In genomic region chr5:151030377-151030776, GRCh38 we compare ENCODE assay signal across 18 cellular contexts. TPM values are rescaled to one million over a fixed set of nuclear protein-coding genes. Genes with fewer than 3 reads are reported as not detected.
DNase-seq lines count a peak whose midpoint lies in the region; ATAC-seq and TF ChIP-seq lines count a peak whose summit lies in the region.
"Had no signal": no experiment of that assay in that cellular context is flagged by ENCODE, and none has a peak within 500 bp of the region (broad histone marks: within the 10 kb centered on the region; RNA-seq: fewer than 3 reads in every experiment).

No MANE protein-coding gene starts in this region.

- H3K27me3 ChIP-seq in esophagus (ENCODE audit: control insufficient read depth in 1 of 2, insufficient read depth in 2 of 2, low read length in 2 of 2) (no peaks in the 10 kb centered on the region), psoas muscle (ENCODE audit: insufficient read depth in 3 of 3, low read length in 2 of 3) (no peaks in the 10 kb centered on the region), upper lobe of left lung (no peaks in the 10 kb centered on the region), dorsolateral prefrontal cortex (no peaks in the 10 kb centered on the region)

- no peak for TF ChIP-seq POLR2A in upper lobe of left lung (IDR thresholded peaks at IDR 0.05)

- H3K27ac ChIP-seq in esophagus (ENCODE audit: low read depth in 2 of 2, low read length in 1 of 2) (peak overlapping the region; percentile 37 to 77), psoas muscle (peak overlapping the region; percentile 89), upper lobe of left lung (peak overlapping the region; percentile 65 to 98 (median 96)), dorsolateral prefrontal cortex (peak overlapping the region in 5 of 59 donors; percentile 1 to 51 (median 15))

- DNase-seq in left colon = peak in 1 of 2 donors; percentile 50
- peak; percentile 77 to 90 for DNase-seq in psoas muscle
- peak in 1 of 2 donors; percentile 78 for DNase-seq in upper lobe of left lung
- no peak for DNase-seq in dorsolateral prefrontal cortex
- DNase-seq: activated CD4-positive, alpha-beta T cell treated with anti-CD3 and anti-CD28 coated beads, Interleukin-2, amount 50 U/mL, for 4 hours; activated T-cell treated with anti-CD3 and anti-CD28 coated beads, Interleukin-2, amount 50 U/mL, for 4 hours; Caco-2; central memory CD4-positive, alpha-beta T cell; effector memory CD8-positive, alpha-beta T cell; KBM-7; NCI-H1092 treated with DMSO at 0.1 percent for 48 hours; NCI-H774 had no signal

- no peak for TF ChIP-seq CTCF in psoas muscle (IDR thresholded peaks at IDR 0.05)
- no peak for TF ChIP-seq CTCF in upper lobe of left lung (IDR thresholded peaks at IDR 0.05)
- no peak for TF ChIP-seq CTCF in dorsolateral prefrontal cortex (IDR thresholded peaks at IDR 0.05 in 54 of 56, conservative IDR thresholded peaks at IDR 0.05 in 2 of 56; ENCODE audit: low read depth in 1 of 56, partially characterized antibody in 56 of 56)

- intact Hi-C loops in left colon (cut with DNase I, micrococcal nuclease) (no loop called here), psoas muscle (cut with DNase I) (no loop called here), dorsolateral prefrontal cortex (cut with DNase I) (no loop called here)

- TF ChIP-seq EP300 in upper lobe of left lung (IDR thresholded peaks at IDR 0.05) = peak in 1 of 4 donors; percentile 34

- H3K9me3 ChIP-seq in esophagus (ENCODE audit: control insufficient read depth in 2 of 2, insufficient read depth in 1 of 2, low read depth in 1 of 2, low read length in 1 of 2) = no peaks in the 10 kb centered on the region
- H3K9me3 ChIP-seq in psoas muscle = no peaks in the 10 kb centered on the region
- H3K9me3 ChIP-seq in upper lobe of left lung = no peaks in the 10 kb centered on the region
- H3K9me3 ChIP-seq: Caco-2 had no signal

- ATAC-seq in left colon = peak; percentile 27
- ATAC-seq in psoas muscle = peak; percentile 54 to 79 (median 76)
- ATAC-seq in upper lobe of left lung (ENCODE audit: low FRiP score in 2 of 2) = peak; percentile 81 to 87
- no peak for ATAC-seq in GM19395 (IDR thresholded peaks at IDR 0.05; ENCODE audit: unreplicated experiment)
- no peak for ATAC-seq in HG03432 (IDR thresholded peaks at IDR 0.05; ENCODE audit: unreplicated experiment)
- no peak for ATAC-seq in HG03280 (IDR thresholded peaks at IDR 0.05; ENCODE audit: unreplicated experiment)
- ATAC-seq: activated T-cell treated with anti-CD3 and anti-CD28 coated beads, Interleukin-2, amount 50 U/mL, for 4 hours; effector memory CD8-positive, alpha-beta T cell; stimulated activated memory B cell treated with anti-CD40 and anti-IgM and Interleukin-4, amounts not matched to agents 10 μg/mL and 1 μg/mL and 100 μg/mL, for 72 hours had no signal

- H3K36me3 ChIP-seq in esophagus (ENCODE audit: control insufficient read depth in 2 of 2, insufficient read depth in 2 of 2, low read length in 1 of 2) = peaks cover 21 to 69% of the 10 kb centered on the region in 2 donors
- H3K36me3 ChIP-seq in psoas muscle (ENCODE audit: insufficient read depth in 1 of 2, low read depth in 1 of 2) = peaks cover 5 to 85% of the 10 kb centered on the region in 2 donors
- peaks cover 51 to 99% (median 82%) of the 10 kb centered on the region in 4 donors for H3K36me3 ChIP-seq in upper lobe of left lung

- H3K4me3 ChIP-seq in esophagus (ENCODE audit: low read depth in 1 of 2, low read length in 2 of 2) (no peak overlapping the region), psoas muscle (no peak overlapping the region), upper lobe of left lung (no peak overlapping the region), dorsolateral prefrontal cortex (no peak overlapping the region)
- H3K4me3 ChIP-seq: smooth muscle cell had no signal

- H3K4me1 ChIP-seq in esophagus (ENCODE audit: control insufficient read depth in 2 of 2, insufficient read depth in 2 of 2, low read length in 1 of 2) (peaks cover 0 to 8% of the 10 kb centered on the region in 2 donors), psoas muscle (peaks cover 52% of the 10 kb centered on the region), upper lobe of left lung (peaks cover 37 to 60% (median 50%) of the 10 kb centered on the region in 4 donors)
- H3K4me1 ChIP-seq: Caco-2 had no signal

- WGBS in esophagus, 2 donors = 71 to 73% methylated on average over 4 of the region's 4 CpGs
- 23 to 42% (median 27%) methylated on average over 4 of the region's 4 CpGs for WGBS in psoas muscle, 3 donors
- WGBS in upper lobe of left lung, 2 donors = 29 to 45% methylated on average over 1 to 4 of the region's 4 CpGs

RNA-seq across cellular contexts. Expression of gene GPX3, which starts 10.0 kb away (rescaled TPM):
- 100 to 1,000 TPM; 143 to 277 TPM for polyA plus RNA-seq in esophagus
- 100 to 1,000 TPM; 106 to 174 TPM for total RNA-seq in left colon
- total RNA-seq in psoas muscle = 100 to 1,000 TPM; 447 to 852 (median 690) TPM
- 100 to 1,000 TPM; 551 to 766 (median 552) TPM for polyA plus RNA-seq in psoas muscle
- 1,000 to 10,000 TPM in 4 of 6 donors, 100 to 1,000 TPM in 2; 876 to 1,536 (median 1,027) TPM for total RNA-seq in upper lobe of left lung
- 100 to 1,000 TPM in 5 of 120 experiments, 10 to 100 TPM in 115; 15.1 to 151 (median 46.9) TPM for total RNA-seq in dorsolateral prefrontal cortex

RNA-seq across cellular contexts. Expression of gene TNIP1, which starts 50.5 kb away (rescaled TPM):
- 100 to 1,000 TPM in 1 of 2 donors, 10 to 100 TPM in 1; 68.3 to 140 TPM for polyA plus RNA-seq in esophagus
- 100 to 1,000 TPM; 200 to 215 TPM for total RNA-seq in left colon
- 100 to 1,000 TPM; 114 to 218 (median 149) TPM for total RNA-seq in psoas muscle
- 100 to 1,000 TPM in 2 of 3 donors, 10 to 100 TPM in 1; 55.5 to 167 (median 106) TPM for polyA plus RNA-seq in psoas muscle
- 100 to 1,000 TPM; 109 to 166 (median 130) TPM for total RNA-seq in upper lobe of left lung
- total RNA-seq in dorsolateral prefrontal cortex = 10 to 100 TPM; 39.3 to 76.8 (median 57.4) TPM

Comparison
In these comparisons a context has a peak if more than half of its experiments do, and no peak if none do; other contexts are left out.
1. ATAC-seq: peak in left colon (single experiment), psoas muscle (4 of 4) and upper lobe of left lung (2 of 2); none in GM19395 (single experiment), HG03432 (single experiment) and HG03280 (single experiment).
2. DNase-seq: peak in psoas muscle (2 of 2); none in dorsolateral prefrontal cortex (0 of 10).